Comparison of ENCODE assay signal across 1 cellular context in genomic region chr12:51361419-51362016, GRCh38.
TF ChIP-seq lines count a peak whose summit lies in the region.

No MANE protein-coding gene starts in this region.

TF ChIP-seq in HepG2, 621 proteins besides CTCF, POLR2A, EP300 and RAD21:
- TF ChIP-seq ZGPAT (CRISPR knock-in tag; IDR thresholded peaks at IDR 0.05) (no peak), ETV5 (CRISPR knock-in tag; IDR thresholded peaks at IDR 0.05; ENCODE audit: borderline replicate concordance) (no peak), ZNF180 (CRISPR knock-in tag; IDR thresholded peaks at IDR 0.05; ENCODE audit: borderline replicate concordance, low read depth) (no peak), CAMTA2 (CRISPR knock-in tag; IDR thresholded peaks at IDR 0.05; ENCODE audit: borderline replicate concordance) (no peak), SNAPC5 (CRISPR knock-in tag; IDR thresholded peaks at IDR 0.05; ENCODE audit: borderline replicate concordance) (no peak), ZNF362 (CRISPR knock-in tag; IDR thresholded peaks at IDR 0.05; ENCODE audit: borderline replicate concordance) (no peak), ZNF224 (CRISPR knock-in tag; IDR thresholded peaks at IDR 0.05) (no peak)
